26 cellular contexts compared by ENCODE assay signal in the genomic region with DNA sequence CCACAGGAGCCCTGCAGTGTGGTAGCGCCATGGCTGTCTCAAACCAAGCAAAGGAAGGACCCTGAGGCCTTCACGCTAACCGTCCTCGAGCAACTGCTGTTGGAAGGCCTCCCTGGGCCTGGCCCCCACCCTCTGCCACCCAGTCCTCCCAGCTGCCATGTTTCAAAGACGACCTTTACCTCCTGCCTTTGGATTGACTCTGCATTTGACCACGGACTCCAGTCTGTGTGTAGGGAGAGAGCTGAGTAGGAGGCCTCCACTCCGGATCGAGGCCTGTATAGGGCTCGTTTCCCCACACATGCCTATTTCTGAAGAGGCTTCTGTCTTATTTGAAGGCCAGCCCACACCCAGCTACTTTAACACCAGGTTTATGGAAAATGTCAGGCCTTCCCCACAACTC. TPM values are rescaled to one million over a fixed set of nuclear protein-coding genes. Genes with fewer than 3 reads are reported as not detected.
DNase-seq lines count a peak whose midpoint lies in the region; ATAC-seq, FAIRE-seq and TF ChIP-seq lines count a peak whose summit lies in the region.
"Had no signal": no experiment of that assay in that cellular context is flagged by ENCODE, and none has a peak within 500 bp of the region (broad histone marks: within the 10 kb centered on the region; RNA-seq: fewer than 3 reads in every experiment).

No MANE protein-coding gene starts in this region.

- no peak for TF ChIP-seq RAD21 in A549 (conservative IDR thresholded peaks at IDR 0.05 in 1 of 2, IDR thresholded peaks at IDR 0.05 in 1 of 2)

- H3K9ac ChIP-seq in BLaER1 treated with 17β-estradiol and CSF1 and Interleukin-3, amounts not matched to agents 10 nM and 100 nM: peak overlapping the region in 8 of 11 experiments; percentile 4 to 44 (median 24); a peak in 7 of 22 replicates

- TF ChIP-seq EP300 in A549 (IDR thresholded peaks at IDR 0.05): no peak

- no peaks in the 10 kb centered on the region for H3K27me3 Mint-ChIP-seq in chondrocyte (ENCODE audit: low read depth)
- H3K27me3 Mint-ChIP-seq: activated CD4-positive, alpha-beta T cell treated with anti-CD3 and anti-CD28 coated beads for 36 hours; brain; CD4-positive, CD25-positive, alpha-beta regulatory T cell; memory B cell had no signal

- H3K4me3 ChIP-seq in A549 (no peak overlapping the region), osteoblast (ENCODE audit: insufficient read depth, low read length) (no peak overlapping the region)
- H3K4me3 ChIP-seq in BLaER1 treated with 17β-estradiol and CSF1 and Interleukin-3, amounts not matched to agents 10 nM and 100 nM: no peak overlapping the region
- H3K4me3 ChIP-seq: hepatocyte, upper lobe of right lung had no signal

- peaks cover 9% of the 10 kb centered on the region for H3K79me2 ChIP-seq in osteoblast (ENCODE audit: insufficient read depth, low read length)
- H3K79me2 ChIP-seq: hepatocyte had no signal

- CTCF ChIA-PET in A549 (lab: Yijun Ruan, JAX): interaction anchor here (0.7 to 30.6 kb wide), 9 partner anchors 10 to 188 kb away, joined by 3 to 742 read pairs (median 10); a partner anchor contains a TSS

- H3K4me1 ChIP-seq in A549: no peaks in the 10 kb centered on the region
- H3K4me1 ChIP-seq in BLaER1 treated with 17β-estradiol and CSF1 and Interleukin-3, amounts not matched to agents 10 nM and 100 nM: peaks cover 42 to 62% (median 54%) of the 10 kb centered on the region in 10 experiments
- no peaks in the 10 kb centered on the region for H3K4me1 ChIP-seq in osteoblast (ENCODE audit: insufficient read depth, low read length)
- H3K4me1 ChIP-seq: upper lobe of right lung had no signal

- H2AFZ ChIP-seq in osteoblast (ENCODE audit: low read length): no peak overlapping the region
- H2AFZ ChIP-seq: hepatocyte had no signal

- DNase-seq in A549 (ENCODE audit: low read depth in 1 of 2, low spot score in 1 of 2): no peak
- no peak for DNase-seq in chondrocyte (ENCODE audit: low spot score)
- DNase-seq in osteoblast (ENCODE audit: insufficient read length, low spot score, missing footprints): peak; percentile 78
- no peak for DNase-seq in iPS-NIHi11 (ENCODE audit: low spot score)
- DNase-seq in ACHN: no peak
- DNase-seq in RKO (ENCODE audit: low spot score): no peak
- DNase-seq in NCI-H1048 (lab: John Stamatoyannopoulos, UW): no peak
- DNase-seq: activated CD4-positive, alpha-beta T cell treated with anti-CD3 and anti-CD28 coated beads for 36 hours; activated gamma-delta T cell; activated T-cell treated with anti-CD3 and anti-CD28 coated beads for 4 hours; CD4-positive, CD25-positive, alpha-beta regulatory T cell; effector memory CD4-positive, alpha-beta T cell; erythroblast; GOT3; left cardiac atrium; NCI-H1694 treated with DMSO at 0.1 percent for 48 hours; OCI-M1; small intestine; stimulated activated CD4-positive, alpha-beta T cell treated with anti-CD3 and anti-CD28 coated beads, Interleukin-2, amount 100 ng/mL, for 24 hours; upper lobe of right lung had no signal

- H3K36me3 Mint-ChIP-seq in chondrocyte (ENCODE audit: low read depth): peaks cover 21% of the 10 kb centered on the region

- no peaks in the 10 kb centered on the region for H3K27me3 ChIP-seq in BLaER1 treated with 17β-estradiol and CSF1 and Interleukin-3, amounts not matched to agents 10 nM and 100 nM
- H3K27me3 ChIP-seq in osteoblast (ENCODE audit: insufficient read depth, low read length): no peaks in the 10 kb centered on the region
- H3K27me3 ChIP-seq: hepatocyte, upper lobe of right lung had no signal

- H3K4me2 ChIP-seq in A549: no peak overlapping the region
- H3K4me2 ChIP-seq in BLaER1 treated with 17β-estradiol and CSF1 and Interleukin-3, amounts not matched to agents 10 nM and 100 nM: no peak overlapping the region
- no peak overlapping the region for H3K4me2 ChIP-seq in osteoblast (ENCODE audit: insufficient read depth, low read length)
- H3K4me2 ChIP-seq: hepatocyte had no signal

- POLR2A ChIA-PET in A549 (lab: Yijun Ruan, JAX): no interaction called here

- H3K9me3 Mint-ChIP-seq in chondrocyte (ENCODE audit: low read depth): no peaks in the 10 kb centered on the region
- H3K9me3 Mint-ChIP-seq: brain; CD4-positive, CD25-positive, alpha-beta regulatory T cell; memory B cell; T-helper 2 cell treated with Interferon-gamma antibody and Interleukin-4, amounts not matched to agents 5 μg/mL and 100 μg/mL, for 36 hours had no signal

- H4K20me1 ChIP-seq in BLaER1 treated with 17β-estradiol and CSF1 and Interleukin-3, amounts not matched to agents 10 nM and 100 nM: peaks cover 0 to 79% (median 11%) of the 10 kb centered on the region in 11 experiments; a peak in 8 of 22 replicates
- H4K20me1 ChIP-seq in osteoblast (ENCODE audit: insufficient read depth, low read length): peaks cover 11% of the 10 kb centered on the region

- H3K9me3 ChIP-seq in A549 (no peaks in the 10 kb centered on the region), osteoblast (ENCODE audit: low read depth, low read length) (no peaks in the 10 kb centered on the region)
- H3K9me3 ChIP-seq in BLaER1 treated with 17β-estradiol and CSF1 and Interleukin-3, amounts not matched to agents 10 nM and 100 nM (replicated peaks in 1 of 11): no peaks in the 10 kb centered on the region
- H3K9me3 ChIP-seq: upper lobe of right lung had no signal

- TF ChIP-seq CTCF in A549 (IDR thresholded peaks at IDR 0.05) (no peak), chondrocyte (IDR thresholded peaks at IDR 0.05) (no peak), osteoblast (IDR thresholded peaks at IDR 0.05; ENCODE audit: extremely low read depth, low read depth, low read length) (no peak)

- H3K27ac ChIP-seq in A549 (0 out of 6 replicates have a peak overlapping the region, but pooled peaks of 1 of the 2 experiments have one; percentile 3), osteoblast (ENCODE audit: low read depth, low read length) (no peak overlapping the region)
- peak overlapping the region in 7 of 11 experiments; percentile 16 to 96 (median 95); a peak in 13 of 22 replicates for H3K27ac ChIP-seq in BLaER1 treated with 17β-estradiol and CSF1 and Interleukin-3, amounts not matched to agents 10 nM and 100 nM
- H3K27ac ChIP-seq: hepatocyte, upper lobe of right lung had no signal

- TF ChIP-seq POLR2A in A549 (IDR thresholded peaks at IDR 0.05; ENCODE audit: low read length): no peak

- no peak for FAIRE-seq in A549 (lab: Jason Lieb, UNC)
- FAIRE-seq: D721Med, small intestine had no signal

- no peak overlapping the region for H3K4me3 Mint-ChIP-seq in chondrocyte (ENCODE audit: unreplicated experiment)
- H3K4me3 Mint-ChIP-seq: activated CD4-positive, alpha-beta T cell treated with anti-CD3 and anti-CD28 coated beads for 36 hours; brain; CD4-positive, CD25-positive, alpha-beta regulatory T cell; memory B cell; T-helper 2 cell treated with Interferon-gamma antibody and Interleukin-4, amounts not matched to agents 5 μg/mL and 100 μg/mL, for 36 hours had no signal

- peaks cover 61 to 65% (median 64%) of the 10 kb centered on the region in 11 experiments for H3K36me3 ChIP-seq in BLaER1 treated with 17β-estradiol and CSF1 and Interleukin-3, amounts not matched to agents 10 nM and 100 nM
- H3K36me3 ChIP-seq in osteoblast (ENCODE audit: insufficient read depth, low read length): peaks cover 55% of the 10 kb centered on the region

- in situ Hi-C loops in ACHN (cut with HindIII; ENCODE audit: low pct_ligation_motif_present, low pct_unique_long_range_greater_than_20kb, low sequenced_read_pairs): no loop called here

- H3K4me1 Mint-ChIP-seq in chondrocyte (ENCODE audit: low read depth): peaks cover 12% of the 10 kb centered on the region
- H3K4me1 Mint-ChIP-seq: activated CD4-positive, alpha-beta T cell treated with anti-CD3 and anti-CD28 coated beads for 36 hours; CD4-positive, CD25-positive, alpha-beta regulatory T cell had no signal

- no peak for ATAC-seq in A549
- ATAC-seq: activated CD4-positive, alpha-beta T cell treated with anti-CD3 and anti-CD28 coated beads for 36 hours; left cardiac atrium; upper lobe of right lung had no signal

- H3K27ac Mint-ChIP-seq in chondrocyte (ENCODE audit: unreplicated experiment): peak overlapping the region; percentile 59
- H3K27ac Mint-ChIP-seq: activated CD4-positive, alpha-beta T cell treated with anti-CD3 and anti-CD28 coated beads for 36 hours; CD4-positive, CD25-positive, alpha-beta regulatory T cell; memory B cell; T-helper 2 cell treated with Interferon-gamma antibody and Interleukin-4, amounts not matched to agents 5 μg/mL and 100 μg/mL, for 36 hours had no signal

- 77% methylated on average over 9 of the region's 9 CpGs for WGBS in A549 (ENCODE audit: missing lambda C conversion rate)

RNA-seq across cellular contexts. Expression of a gene that starts 24.3 kb away (rescaled TPM):
- polyA plus RNA-seq in A549 (2011; rRNA removed) (55.5 and 56.6 TPM in 2 replicates), A549 (2017; fragmentation: RNase III; extraction: RNeasy Plus Mini Kit Qiagen cat#74134 plus additional on column Dnase treatment) (104 to 107 TPM (median 105 TPM) in 3 replicates)
- 98.3 and 162 TPM in 2 replicates for polyA plus RNA-seq in A549 (2012; cell fraction: cytosol; rRNA removed)
- polyA plus RNA-seq in A549 (2012; cell fraction: nucleus; rRNA removed): 215 and 231 TPM in 2 replicates
- 138 and 167 TPM in 2 replicates for polyA minus RNA-seq in A549 (2011; rRNA and poly(A)+ RNA removed)
- total RNA-seq in chondrocyte (123 to 135 TPM (median 128 TPM) in 3 replicates), osteoblast (31.5 and 47.7 TPM in 2 replicates)

RNA-seq across cellular contexts. Expression of a gene that starts 27.4 kb away (rescaled TPM):
- polyA plus RNA-seq in A549 (2011; rRNA removed) (11.2 and 11.4 TPM in 2 replicates), A549 (2017; fragmentation: RNase III; extraction: RNeasy Plus Mini Kit Qiagen cat#74134 plus additional on column Dnase treatment) (13.0 to 14.8 TPM (median 13.7 TPM) in 3 replicates)
- 9.6 and 13.5 TPM in 2 replicates for polyA plus RNA-seq in A549 (2012; cell fraction: cytosol; rRNA removed)
- 34.8 and 36.5 TPM in 2 replicates for polyA plus RNA-seq in A549 (2012; cell fraction: nucleus; rRNA removed)
- polyA minus RNA-seq in A549 (2011; rRNA and poly(A)+ RNA removed): 10.6 and 12.4 TPM in 2 replicates
- total RNA-seq in chondrocyte (4.7 to 6.8 TPM (median 5.6 TPM) in 3 replicates), osteoblast (4.7 and 6.2 TPM in 2 replicates)

RNA-seq across cellular contexts. Expression of a gene that starts 40.2 kb away (rescaled TPM):
- polyA plus RNA-seq in A549 (2011; rRNA removed) (39.3 and 54.0 TPM in 2 replicates), A549 (2017; fragmentation: RNase III; extraction: RNeasy Plus Mini Kit Qiagen cat#74134 plus additional on column Dnase treatment) (118 to 143 TPM (median 131 TPM) in 3 replicates)
- polyA plus RNA-seq in A549 (2012; cell fraction: cytosol; rRNA removed): 64.8 and 66.9 TPM in 2 replicates
- polyA plus RNA-seq in A549 (2012; cell fraction: nucleus; rRNA removed): 44.8 and 55.9 TPM in 2 replicates
- 17.3 and 25.6 TPM in 2 replicates for polyA minus RNA-seq in A549 (2011; rRNA and poly(A)+ RNA removed)
- total RNA-seq in chondrocyte (35.9 to 41.0 TPM (median 36.4 TPM) in 3 replicates), osteoblast (10.9 and 12.1 TPM in 2 replicates)

RNA-seq across cellular contexts. Expression of a gene that starts 46.9 kb away (rescaled TPM):
- polyA plus RNA-seq in A549 (2011; rRNA removed) (82.9 and 95.8 TPM in 2 replicates), A549 (2017; fragmentation: RNase III; extraction: RNeasy Plus Mini Kit Qiagen cat#74134 plus additional on column Dnase treatment) (270 to 323 TPM (median 299 TPM) in 3 replicates)
- 36.4 and 45.1 TPM in 2 replicates for polyA plus RNA-seq in A549 (2012; cell fraction: cytosol; rRNA removed)
- 41.7 and 57.7 TPM in 2 replicates for polyA plus RNA-seq in A549 (2012; cell fraction: nucleus; rRNA removed)
- 74.5 and 81.8 TPM in 2 replicates for polyA minus RNA-seq in A549 (2011; rRNA and poly(A)+ RNA removed)
- total RNA-seq in chondrocyte (89.0 to 103 TPM (median 91.4 TPM) in 3 replicates), osteoblast (51.8 and 66.6 TPM in 2 replicates)

RNA-seq across cellular contexts. Expression of a gene that starts 53.6 kb away (rescaled TPM):
- polyA plus RNA-seq in A549 (2011; rRNA removed) (14.5 and 15.5 TPM in 2 replicates), A549 (2017; fragmentation: RNase III; extraction: RNeasy Plus Mini Kit Qiagen cat#74134 plus additional on column Dnase treatment) (16.1 to 23.1 TPM (median 21.2 TPM) in 3 replicates)
- 15.9 and 18.5 TPM in 2 replicates for polyA plus RNA-seq in A549 (2012; cell fraction: cytosol; rRNA removed)
- polyA plus RNA-seq in A549 (2012; cell fraction: nucleus; rRNA removed): 17.5 and 17.7 TPM in 2 replicates
- polyA minus RNA-seq in A549 (2011; rRNA and poly(A)+ RNA removed): 10.0 and 13.8 TPM in 2 replicates
- total RNA-seq in chondrocyte (3.7 to 7.9 TPM (median 6.4 TPM) in 3 replicates), osteoblast (10.0 and 10.9 TPM in 2 replicates)
